ENCODE assay signal across 8 cellular contexts in the genomic region with DNA sequence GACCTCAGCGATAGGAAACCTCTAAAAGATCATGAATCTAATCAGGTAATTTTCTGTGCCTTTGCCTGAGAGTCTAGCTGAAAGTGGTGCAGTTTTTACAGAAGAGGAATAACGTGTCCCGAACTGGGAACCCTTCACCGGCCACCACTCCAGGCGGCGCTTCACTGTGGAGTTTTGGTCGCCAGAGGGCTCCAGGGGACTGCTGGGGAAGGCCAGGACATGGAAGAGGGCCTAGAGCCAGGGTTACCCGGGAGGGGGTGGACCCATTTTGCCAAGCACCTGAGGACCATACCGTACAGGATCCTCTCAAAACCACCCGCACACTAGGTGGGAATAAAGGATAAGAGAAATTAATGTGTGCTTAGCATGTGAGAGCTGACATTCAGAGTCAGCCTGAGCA. TPM values are rescaled to one million over a fixed set of nuclear protein-coding genes. Genes with fewer than 3 reads are reported as not detected.
DNase-seq lines count a peak whose midpoint lies in the region; ATAC-seq, FAIRE-seq and TF ChIP-seq lines count a peak whose summit lies in the region.
"Not testable (repeated sequence)": the region's sequence is repeated elsewhere in the genome, so short reads cannot be mapped to it uniquely, and the experiment has no call there.

No MANE protein-coding gene starts in this region.

- TF ChIP-seq CTCF in A673 (conservative IDR thresholded peaks at IDR 0.05; ENCODE audit: low read depth, low read length), result 0 out of 2 replicates have a peak, but pooled peaks have one; percentile 30
- TF ChIP-seq CTCF in GM10248 (IDR thresholded peaks at IDR 0.05; ENCODE audit: control extremely low read depth, extremely low read depth, low read depth, missing control alignments), result peak; percentile 48
- TF ChIP-seq CTCF in HFFc6 (IDR thresholded peaks at IDR 0.05), result peak; percentile 70
- TF ChIP-seq CTCF in Peyer's patch (IDR thresholded peaks at IDR 0.05), result peak in 4 of 6 experiments; percentile 33 to 63 (median 53)
- TF ChIP-seq CTCF in K562 (IDR thresholded peaks at IDR 0.05 in 2 of 3, conservative IDR thresholded peaks at IDR 0.05 in 1 of 3; ENCODE audit: insufficient read depth in 2 of 3, low read depth in 1 of 3, low read length in 3 of 3), result peak; percentile 76 to 92 (median 81)
- peak; percentile 23 to 49 for TF ChIP-seq CTCF in fibroblast of lung (conservative IDR thresholded peaks at IDR 0.05 in 1 of 2, IDR thresholded peaks at IDR 0.05 in 1 of 2; ENCODE audit: low read depth in 1 of 2, low read length in 2 of 2)
- TF ChIP-seq CTCF in neural progenitor cell (IDR thresholded peaks at IDR 0.05), result peak; percentile 64

- ATAC-seq in K562, result peak; percentile 99

- H3K4me3 Mint-ChIP-seq in HFFc6, neural progenitor cell: not testable (repeated sequence)

- not testable (repeated sequence) for TF ChIP-seq POLR2A in Peyer's patch (IDR thresholded peaks at IDR 0.05); K562 (conservative IDR thresholded peaks at IDR 0.05)

- not testable (repeated sequence) for H3K4me1 ChIP-seq in A673 (ENCODE audit: insufficient read depth, low read length, poor library complexity, severe bottlenecking); Peyer's patch; K562 (replicated peaks in 1 of 2; ENCODE audit: control insufficient read depth in 2 of 2, insufficient read depth in 2 of 2, low read length in 2 of 2); fibroblast of lung (ENCODE audit: control insufficient read depth, extremely low read depth, insufficient read depth, low read length); neural progenitor cell

- not testable (repeated sequence) for DNase-seq in A673 (ENCODE audit: low spot score); GM10248 (ENCODE audit: extremely low spot score); fibroblast of lung (ENCODE audit: low read depth in 2 of 2)
- peak; percentile 19 for DNase-seq in HFFc6
- peak in 1 of 3 donors; percentile 62 for DNase-seq in Peyer's patch
- DNase-seq in K562 (ENCODE audit: extremely low read depth in 1 of 4, low spot score in 3 of 4), result peak in 3 of 4 experiments; percentile 32 to 78 (median 38)
- peak; percentile 37 for DNase-seq in iPS-NIHi11 (ENCODE audit: low spot score)
- peak; percentile 46 for DNase-seq in neural progenitor cell (ENCODE audit: low spot score)

- TF ChIP-seq EP300 in K562 (IDR thresholded peaks at IDR 0.05; ENCODE audit: low read length), result not testable (repeated sequence)

- POLR2A ChIA-PET in A673 (lab: Charles Lee; ENCODE audit: low non-redundant PET); GM10248 (lab: Yijun Ruan, JAX): not testable (repeated sequence)
- POLR2A ChIA-PET in K562 (lab: Yijun Ruan, JAX), result interaction anchor here (0.6 to 1.7 kb wide), 3 partner anchors 22 to 174 kb away, joined by 3 to 10 read pairs (median 4); no protein-coding TSS in a partner anchor

- peak overlapping the region; percentile 64; the same call in 1 of the 2 replicates for H2AFZ ChIP-seq in K562 (ENCODE audit: low read depth, low read length)
- not testable (repeated sequence) for H2AFZ ChIP-seq in fibroblast of lung (ENCODE audit: low read length); neural progenitor cell (replicated peaks)

- H3K9me1 ChIP-seq in K562 (ENCODE audit: control insufficient read depth, insufficient read depth, low read length), result not testable (repeated sequence)

- WGBS in K562 (ENCODE audit: insufficient coverage, low coverage, missing lambda C conversion rate), result 3% methylated on average over 10 of the region's 10 CpGs

- CTCF ChIA-PET in A673 (lab: Charles Lee), result not testable (repeated sequence)
- CTCF ChIA-PET in GM10248 (lab: Yijun Ruan, JAX) (interaction anchor here (0.9 to 1.9 kb wide), 11 partner anchors 8 to 210 kb away, joined by 3 to 13 read pairs (median 3); no protein-coding TSS in a partner anchor), K562 (lab: Yijun Ruan, JAX; ENCODE audit: low intra/inter-chr PET ratio) (interaction anchor here (1.1 to 2.9 kb wide), 3 partner anchors 171 to 496 kb away, joined by 4 to 19 read pairs (median 7); no protein-coding TSS in a partner anchor)

- H3K36me3 Mint-ChIP-seq in HFFc6 (ENCODE audit: low read depth); neural progenitor cell: not testable (repeated sequence)

- H3K9me3 ChIP-seq in A673 (ENCODE audit: low read depth, low read length, poor library complexity, severe bottlenecking); Peyer's patch; K562 (replicated peaks; ENCODE audit: control insufficient read depth, insufficient read depth, low read depth, low read length); fibroblast of lung (ENCODE audit: control insufficient read depth, insufficient read depth, low read depth, low read length); neural progenitor cell (ENCODE audit: low read depth): not testable (repeated sequence)

- in situ Hi-C loops in K562 (cut with MboI), result not testable (repeated sequence)

- H3K9me3 Mint-ChIP-seq in HFFc6, result not testable (repeated sequence)
- H3K9me3 Mint-ChIP-seq in neural progenitor cell, result peaks cover 17% of the 10 kb centered on the region

- peaks cover 28% of the 10 kb centered on the region for H3K27me3 Mint-ChIP-seq in HFFc6 (ENCODE audit: insufficient read depth)
- not testable (repeated sequence) for H3K27me3 Mint-ChIP-seq in neural progenitor cell (ENCODE audit: insufficient read depth, low read depth)

- not testable (repeated sequence) for H3K27ac ChIP-seq in A673 (ENCODE audit: low read depth, low read length, poor library complexity, severe bottlenecking); Peyer's patch; K562 (ENCODE audit: extremely low read depth, low read depth, low read length); fibroblast of lung (ENCODE audit: insufficient read depth, low read length); neural progenitor cell

- H3K27me3 ChIP-seq in A673 (replicated peaks; ENCODE audit: insufficient read depth, low read depth, low read length, poor library complexity); Peyer's patch; K562 (ENCODE audit: control insufficient read depth in 2 of 2, insufficient read depth in 2 of 2, low read length in 2 of 2); fibroblast of lung (ENCODE audit: control insufficient read depth, insufficient read depth, low read length); neural progenitor cell: not testable (repeated sequence)

- peak; percentile 88 to 96 for TF ChIP-seq RAD21 in K562 (CRISPR knock-in tag; conservative IDR thresholded peaks at IDR 0.05 in 1 of 2, IDR thresholded peaks at IDR 0.05 in 1 of 2)

- not testable (repeated sequence) for H3K4me1 Mint-ChIP-seq in HFFc6 (ENCODE audit: low read depth); neural progenitor cell

- H3K79me2 ChIP-seq in K562 (ENCODE audit: control insufficient read depth, insufficient read depth, low read length); fibroblast of lung (ENCODE audit: control insufficient read depth, insufficient read depth, low read length); neural progenitor cell (ENCODE audit: low read depth): not testable (repeated sequence)

- BruUV-seq in A673 (replicated peaks; lab: Mats Ljungman, UMichigan); K562 (replicated peaks; lab: Mats Ljungman, UMichigan): not testable (repeated sequence)

- not testable (repeated sequence) for H3K4me2 ChIP-seq in K562 (ENCODE audit: insufficient read depth, low read length); fibroblast of lung (ENCODE audit: extremely low read depth, insufficient read depth, low read length); neural progenitor cell

- peak; percentile 15 for FAIRE-seq in K562 (lab: Jason Lieb, UNC)

- H3K9ac ChIP-seq in K562 (ENCODE audit: insufficient read depth in 1 of 2, low read depth in 2 of 2, low read length in 2 of 2); fibroblast of lung (ENCODE audit: insufficient read depth, low read length); neural progenitor cell: not testable (repeated sequence)

- H3K27ac Mint-ChIP-seq in HFFc6, neural progenitor cell: not testable (repeated sequence)

- not testable (repeated sequence) for H3F3A ChIP-seq in neural progenitor cell (ENCODE audit: low read depth)

- H3K36me3 ChIP-seq in A673 (ENCODE audit: insufficient read depth, low read length, poor library complexity, severe bottlenecking); Peyer's patch; K562 (ENCODE audit: control insufficient read depth, insufficient read depth, low read length); fibroblast of lung (ENCODE audit: control insufficient read depth, insufficient read depth, low read length); neural progenitor cell: not testable (repeated sequence)

- not testable (repeated sequence) for H4K20me1 ChIP-seq in K562 (replicated peaks; ENCODE audit: control insufficient read depth, insufficient read depth, low read length); fibroblast of lung (ENCODE audit: control insufficient read depth, extremely low read depth, insufficient read depth, low read length); neural progenitor cell (ENCODE audit: low read depth)

- not testable (repeated sequence) for H3K4me3 ChIP-seq in A673 (ENCODE audit: low read depth, low read length, poor library complexity, severe bottlenecking); Peyer's patch; K562; fibroblast of lung (replicated peaks in 1 of 4; ENCODE audit: control extremely low read depth in 1 of 4, insufficient read depth in 1 of 4, low read depth in 3 of 4, low read length in 4 of 4); neural progenitor cell

- intact Hi-C loops in A673 (cut with micrococcal nuclease; ENCODE audit: unreplicated experiment), result not testable (repeated sequence)
- intact Hi-C loops in K562 (cut with micrococcal nuclease), result loop anchor here (1.0 kb wide), 1 partner anchor 170 kb away; no protein-coding TSS in a partner anchor

RNA-seq across cellular contexts. Expression of a gene that starts 55.8 kb away (rescaled TPM):
- total RNA-seq in A673 (2021) (240 and 336 TPM in 2 replicates), Peyer's patch (100 to 1,000 TPM; 102 to 200 (median 126) TPM), K562 (2014; rRNA removed) (303 and 478 TPM in 2 replicates), K562 (2014; rRNA removed; fragmentation: Illumina TruSeq; extraction: Trizol) (468 and 534 TPM in 2 replicates), K562 (2015; rRNA removed; fragmentation: Illumina TruSeq; extraction: Trizol) (310 and 332 TPM in 2 replicates), K562 (2021) (450 and 470 TPM in 2 replicates), fibroblast of lung (169 and 184 TPM in 2 replicates), neural progenitor cell (ENCODE audit: low replicate concordance) (60.0 and 87.7 TPM in 2 replicates)
- total RNA-seq in HFFc6 (2021; fragmentation: NEBNext Ultra II Directional; extraction: Animal tissue kit (Norgen Biotek cat#: 25700)), result 100 to 1,000 TPM; 119 to 144 (median 132) TPM
- total RNA-seq in K562 (2011; cell fraction: chromatin; rRNA removed; ENCODE audit: low replicate concordance), result 1,487 and 3,369 TPM in 2 replicates
- total RNA-seq in K562 (2011; cell fraction: nucleolus; rRNA removed), result 1,103 and 1,251 TPM in 2 replicates
- total RNA-seq in K562 (2011; cell fraction: nucleoplasm; rRNA removed), result 1,578 and 1,589 TPM in 2 replicates
- polyA plus RNA-seq in K562 (2011; rRNA removed) (521 and 679 TPM in 2 replicates), K562 (2014; fragmentation: Illumina TruSeq; extraction: Trizol) (239 and 256 TPM in 2 replicates), K562 (2014; fragmentation: Nextera tagmentation; extraction: Ambion mirVana) (100 to 1,000 TPM; 149 to 308 TPM), K562 (2014; rRNA removed) (241 and 268 TPM in 2 replicates), fibroblast of lung (99.8 and 118 TPM in 2 replicates)
- polyA plus RNA-seq in K562 (2011; cell fraction: cytosol; rRNA removed), result 104 and 238 TPM in 2 replicates
- polyA plus RNA-seq in K562 (2011; cell fraction: nucleus; rRNA removed), result 454 and 755 TPM in 2 replicates
- polyA plus RNA-seq in K562 (2012), result 166 and 406 TPM in 2 replicates
- 2,244 and 2,897 TPM in 2 replicates for polyA minus RNA-seq in K562 (2011; rRNA and poly(A)+ RNA removed)
- polyA minus RNA-seq in K562 (2011; cell fraction: cytosol; rRNA and poly(A)+ RNA removed), result 425 and 493 TPM in 2 replicates
- 581 and 964 TPM in 2 replicates for polyA minus RNA-seq in K562 (2011; cell fraction: nucleus; rRNA and poly(A)+ RNA removed)
- polyA plus RNA-seq in fibroblast of lung (2012), result 76.8 and 87.5 TPM in 2 replicates
- 34.9 and 39.4 TPM in 2 replicates for polyA minus RNA-seq in fibroblast of lung (ENCODE audit: low replicate concordance)

Comparison
In these comparisons a context has a peak if more than half of its experiments do, and no peak if none do; other contexts are left out.
1. CTCF ChIP-seq: peak in every context shown above with its lines; median percentile 81 in K562; 70 in HFFc6; 64 in neural progenitor cell; 53 in Peyer's patch; 48 in GM10248; 36 in fibroblast of lung; 30 in A673.